Comparison of ENCODE assay signal across 18 cellular contexts in genomic region chr4:168432419-168433146, GRCh38. TPM values are rescaled to one million over a fixed set of nuclear protein-coding genes. Genes with fewer than 3 reads are reported as not detected.
DNase-seq lines count a peak whose midpoint lies in the region; TF ChIP-seq lines count a peak whose summit lies in the region.
"Had no signal": no experiment of that assay in that cellular context is flagged by ENCODE, and none has a peak within 500 bp of the region (broad histone marks: within the 10 kb centered on the region; RNA-seq: fewer than 3 reads in every experiment).

No MANE protein-coding gene starts in this region.

- H4K20me1 ChIP-seq in H9 (ENCODE audit: control insufficient read depth, insufficient read depth, insufficient read length) = no peaks in the 10 kb centered on the region

- no peak overlapping the region for H2BK15ac ChIP-seq in H9 (ENCODE audit: low read depth, low read length)

- no peak overlapping the region for H3K23ac ChIP-seq in H9 (ENCODE audit: insufficient read length, low read depth, low read length)

- H3K23me2 ChIP-seq in H9 (ENCODE audit: insufficient read length, low read depth, low read length, poor library complexity, severe bottlenecking) = no peaks in the 10 kb centered on the region

- no peak overlapping the region for H2BK120ac ChIP-seq in H9 (ENCODE audit: low read depth, low read length, poor library complexity, severe bottlenecking)

- no peak overlapping the region for H3K18ac ChIP-seq in H9 (ENCODE audit: insufficient read length, low read depth, low read length)

- no peaks in the 10 kb centered on the region for H3K4me1 Mint-ChIP-seq in H9
- H3K4me1 Mint-ChIP-seq: GM23338 had no signal

- no peaks in the 10 kb centered on the region for H3K9me3 ChIP-seq in H9 (ENCODE audit: control insufficient read depth, low read depth, low read length)

- no peak overlapping the region for H2AK5ac ChIP-seq in H9 (ENCODE audit: insufficient read length, low read length)

- no peak overlapping the region for H3K4me2 ChIP-seq in H9 (ENCODE audit: insufficient read depth, insufficient read length, low read length)
- H3K4me2 ChIP-seq: GM23338 had no signal

- H3K4me3 ChIP-seq in brain microvascular endothelial cell (ENCODE audit: low read depth, low read length) = no peak overlapping the region
- H3K4me3 ChIP-seq: GM23338, SK-N-MC had no signal

- no peak overlapping the region for H4K91ac ChIP-seq in H9 (ENCODE audit: insufficient read length, low read depth, low read length)

- H3K4ac ChIP-seq in H9 (ENCODE audit: low read depth, low read length) = no peak overlapping the region

- H4K8ac ChIP-seq in H9 (replicated peaks; ENCODE audit: insufficient read length, low read depth, low read length) = no peak overlapping the region

- H3T11ph ChIP-seq in H9 (ENCODE audit: low read length) = no peak overlapping the region

- H2AFZ ChIP-seq in H9 (ENCODE audit: low read length) = no peak overlapping the region
- H2AFZ ChIP-seq: GM23338 had no signal

- no peak overlapping the region for H2BK20ac ChIP-seq in H9 (ENCODE audit: low read depth, low read length, poor library complexity, severe bottlenecking)

- H2BK5ac ChIP-seq in H9 (ENCODE audit: insufficient read length, low read length) = no peak overlapping the region

- H3K27ac Mint-ChIP-seq in H9 = no peak overlapping the region
- H3K27ac Mint-ChIP-seq: GM23338 had no signal

- no peak overlapping the region for H3K4me3 Mint-ChIP-seq in H9
- H3K4me3 Mint-ChIP-seq: GM23338 had no signal

- H3K56ac ChIP-seq in H9 (ENCODE audit: insufficient read length, low read depth, low read length) = no peak overlapping the region

- no peaks in the 10 kb centered on the region for H3K27me3 ChIP-seq in brain microvascular endothelial cell (replicated peaks)
- H3K27me3 ChIP-seq in H9 (ENCODE audit: insufficient read depth, low read length) = no peaks in the 10 kb centered on the region

- peak; percentile 36 for DNase-seq in ELR (ENCODE audit: low read depth)
- peak; percentile 2 for DNase-seq in NCI-H2171 (lab: John Stamatoyannopoulos, UW)
- DNase-seq in brain microvascular endothelial cell = peak; percentile 22
- DNase-seq in myocyte (ENCODE audit: low read depth) = peak; percentile 41
- DNase-seq in H9 = no peak
- DNase-seq in cerebellar nuclear complex (lab: John Stamatoyannopoulos, UW) = no peak
- no peak for DNase-seq in NCI-H146 (lab: John Stamatoyannopoulos, UW)
- DNase-seq: AML-193, DND-41, GDM1, NCI-H1105, NCI-H1694, NCI-H2081 treated with DMSO at 0.1 percent for 48 hours, NCI-H345, OCI-M1 had no signal

- no peaks in the 10 kb centered on the region for H3K79me1 ChIP-seq in H9 (ENCODE audit: insufficient read depth, low read depth, low read length, poor library complexity, severe bottlenecking)

- no peaks in the 10 kb centered on the region for H3K4me1 ChIP-seq in H9 (ENCODE audit: insufficient read depth, low read length)

- H3K27ac ChIP-seq in brain microvascular endothelial cell (no peak overlapping the region), H9 (ENCODE audit: insufficient read length, low read depth, low read length) (no peak overlapping the region)
- H3K27ac ChIP-seq: C4-2B, SK-N-MC had no signal

- no peak overlapping the region for H3K14ac ChIP-seq in H9 (ENCODE audit: insufficient read depth, low read length)

- no peak overlapping the region for H4K5ac ChIP-seq in H9 (ENCODE audit: insufficient read length, low read depth, low read length)

- no peak overlapping the region for H2BK12ac ChIP-seq in H9 (ENCODE audit: insufficient read length, low read depth, low read length)

- H3K9me3 Mint-ChIP-seq in H9 = peaks cover 4 to 10% of the 10 kb centered on the region in 2 experiments; a peak in 4 of 5 replicates

- no peaks in the 10 kb centered on the region for H3K79me2 ChIP-seq in H9 (ENCODE audit: insufficient read depth, low read length)

- H3K9ac ChIP-seq in H9 (ENCODE audit: extremely low read depth, insufficient read length, low read length) = no peak overlapping the region

- WGBS in H9 (ENCODE audit: extremely low coverage, insufficient read length, low lambda C conversion rate) = no CpG with 5 or more reads among the region's 4 CpGs

- H3K36me3 Mint-ChIP-seq in H9 (ENCODE audit: insufficient read depth in 1 of 3, low read depth in 3 of 3) = no peaks in the 10 kb centered on the region; a peak in 1 of 7 replicates

- peaks cover 2% of the 10 kb centered on the region for H3K36me3 ChIP-seq in brain microvascular endothelial cell (replicated peaks)

- TF ChIP-seq CTCF in brain microvascular endothelial cell (IDR thresholded peaks at IDR 0.05; ENCODE audit: low read depth, low read length, missing control alignments) = no peak
- no peak for TF ChIP-seq CTCF in H9 (conservative IDR thresholded peaks at IDR 0.05)

- H3K27me3 Mint-ChIP-seq in H9 (ENCODE audit: low read depth) = no peaks in the 10 kb centered on the region

- in situ Hi-C loops in brain microvascular endothelial cell (cut with HindIII; ENCODE audit: low pct_ligation_motif_present, low sequenced_read_pairs) = no loop called here

RNA-seq across cellular contexts. Expression of gene DDX60L, which starts 47.7 kb away (rescaled TPM):
- total RNA-seq in myocyte = 28.8 and 33.9 TPM in 2 replicates
- polyA plus RNA-seq in myocyte (2012) = 9.1 TPM
- total RNA-seq in H9 (2021) = 1.0 and 1.2 TPM in 2 replicates

Comparison
In these comparisons a context has a peak if more than half of its experiments do, and no peak if none do; other contexts are left out.
1. DNase-seq: peak in ELR (single experiment), NCI-H2171 (single experiment), brain microvascular endothelial cell (single experiment) and myocyte (single experiment); none in H9 (single experiment), cerebellar nuclear complex (0 of 2) and NCI-H146 (single experiment).
2. RNA of gene DDX60L, which starts 47.7 kb away (total RNA-seq): 28.8 to 33.9 TPM in myocyte; 1.0 to 1.2 TPM in H9; every median in the first group is over 10 times any median in the second.